In genomic region chr12:29208935-29209701, GRCh38 we compare ENCODE assay signal across 16 cellular contexts.
"Had no signal": no experiment of that assay in that cellular context is flagged by ENCODE, and none has a peak within 500 bp of the region (broad histone marks: within the 10 kb centered on the region; RNA-seq: fewer than 3 reads in every experiment).

No MANE protein-coding gene starts in this region.

- H3K4me3 ChIP-seq: adrenal gland, cardiac muscle cell, dorsolateral prefrontal cortex, skin epidermis, upper lobe of left lung had no signal

- H3K27ac Mint-ChIP-seq: activated CD4-positive, alpha-beta memory T cell treated with anti-CD3 and anti-CD28 coated beads, Interleukin-2, amount 10 ng/mL, durations not matched to agents 7 days and 5 days; activated CD4-positive, alpha-beta T cell treated with anti-CD3 and anti-CD28 coated beads for 36 hours; naive thymus-derived CD8-positive, alpha-beta T cell had no signal

- H3K4me3 Mint-ChIP-seq: activated CD4-positive, alpha-beta memory T cell treated with anti-CD3 and anti-CD28 coated beads, Interleukin-2, amount 10 ng/mL, durations not matched to agents 7 days and 5 days; activated CD4-positive, alpha-beta T cell treated with anti-CD3 and anti-CD28 coated beads for 36 hours; activated T-cell treated with anti-CD3 and anti-CD28 coated beads, Interleukin-2, amount 50 U/mL, for 4 hours; naive thymus-derived CD8-positive, alpha-beta T cell had no signal

- H3K27me3 ChIP-seq: adrenal gland, cardiac muscle cell, dorsolateral prefrontal cortex, upper lobe of left lung had no signal

- H3K27me3 Mint-ChIP-seq: activated CD4-positive, alpha-beta memory T cell treated with anti-CD3 and anti-CD28 coated beads, Interleukin-2, amount 10 ng/mL, durations not matched to agents 7 days and 5 days; activated CD4-positive, alpha-beta T cell treated with anti-CD3 and anti-CD28 coated beads for 36 hours; naive thymus-derived CD8-positive, alpha-beta T cell had no signal

- H3K4me1 ChIP-seq: adrenal gland had no signal

- H3K27ac ChIP-seq: adrenal gland, cardiac muscle cell, skin epidermis, upper lobe of left lung had no signal

- ATAC-seq: activated CD4-positive, alpha-beta T cell treated with anti-CD3 and anti-CD28 coated beads for 36 hours; activated T-cell treated with anti-CD3 and anti-CD28 coated beads, Interleukin-2, amount 50 U/mL, for 4 hours; left lobe of liver; naive thymus-derived CD8-positive, alpha-beta T cell; right cardiac atrium had no signal

- H3K9me3 Mint-ChIP-seq: activated CD4-positive, alpha-beta memory T cell treated with anti-CD3 and anti-CD28 coated beads, Interleukin-2, amount 10 ng/mL, durations not matched to agents 7 days and 5 days; activated T-cell treated with anti-CD3 and anti-CD28 coated beads, Interleukin-2, amount 50 U/mL, for 4 hours had no signal

- H3K9me3 ChIP-seq: adrenal gland, upper lobe of left lung had no signal

- H3K4me1 Mint-ChIP-seq: activated CD4-positive, alpha-beta memory T cell treated with anti-CD3 and anti-CD28 coated beads, Interleukin-2, amount 10 ng/mL, durations not matched to agents 7 days and 5 days; activated CD4-positive, alpha-beta T cell treated with anti-CD3 and anti-CD28 coated beads for 36 hours had no signal

- DNase-seq: activated CD4-positive, alpha-beta memory T cell treated with anti-CD3 and anti-CD28 coated beads, Interleukin-2, amount 10 ng/mL, durations not matched to agents 7 days and 5 days; activated CD4-positive, alpha-beta T cell treated with anti-CD3 and anti-CD28 coated beads for 36 hours; activated effector memory CD4-positive, alpha-beta T cell treated with Interleukin-2 at 50 U/mL for 16 hours; activated naive CD4-positive, alpha-beta T cell treated with anti-CD3 and anti-CD28 coated beads, Interleukin-2, amount 50 U/mL, for 16 hours; activated T-cell treated with anti-CD3 and anti-CD28 coated beads, Interleukin-2, amount 50 U/mL, for 4 hours; adrenal gland; dorsolateral prefrontal cortex; mammary epithelial cell; naive thymus-derived CD8-positive, alpha-beta T cell; right cardiac atrium; stimulated activated CD4-positive, alpha-beta T cell treated with anti-CD3 and anti-CD28 coated beads, Interleukin-4, amount 100 ng/mL, for 24 hours; stimulated activated naive CD4-positive, alpha-beta T cell treated with Interleukin-2 at 50 U/mL for 16 hours; upper lobe of left lung had no signal

- H3K36me3 Mint-ChIP-seq: naive thymus-derived CD8-positive, alpha-beta T cell had no signal

- H3K36me3 ChIP-seq: adrenal gland, cardiac muscle cell, upper lobe of left lung had no signal
